In the genomic region with DNA sequence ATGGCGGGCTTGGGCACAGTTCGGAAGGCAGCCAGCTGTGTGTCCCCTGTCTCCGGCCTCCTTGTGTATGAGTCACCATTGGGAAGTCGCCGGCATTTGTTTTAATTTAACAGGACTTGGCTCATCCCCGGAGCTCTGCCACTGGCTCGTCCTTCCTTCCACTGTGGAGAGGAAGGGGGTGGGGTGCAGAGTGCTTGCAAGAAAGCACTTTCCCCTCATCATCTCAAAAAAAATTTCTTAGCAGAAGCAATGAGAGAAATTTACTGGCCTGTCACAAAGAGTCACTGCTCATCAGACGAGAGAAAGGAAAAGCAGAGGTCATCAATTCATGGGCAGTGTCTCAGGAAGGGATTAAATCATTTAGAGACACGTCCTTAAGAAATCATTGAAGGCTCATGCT, we compare ENCODE assay signal across 13 cellular contexts.
A peak's percentile ranks its signal among the peaks of the same experiment; 100 is the strongest.
DNase-seq lines count a peak whose midpoint lies in the region; ATAC-seq, FAIRE-seq and TF ChIP-seq lines count a peak whose summit lies in the region.
"Had no signal": no experiment of that assay in that cellular context is flagged by ENCODE, and none has a peak within 500 bp of the region (broad histone marks: within the 10 kb centered on the region; RNA-seq: fewer than 3 reads in every experiment).

No MANE protein-coding gene starts in this region.

- DNase-seq in RCC 7860 (ENCODE audit: low spot score) (peak; percentile 57), fibroblast of villous mesenchyme (ENCODE audit: low read depth) (peak; percentile 21), osteoblast (ENCODE audit: insufficient read length, low spot score, missing footprints) (peak; percentile 85), DMS114 treated with DMSO at 0.1 percent for 48 hours (lab: John Stamatoyannopoulos, UW; ENCODE audit: unreplicated experiment) (no peak)
- no peak for DNase-seq in stimulated activated naive CD8-positive, alpha-beta T cell treated with anti-CD3 and anti-CD28 coated beads, Interleukin-15, Interleukin-2, amounts not matched to agents 100 U/mL and 50 U/mL, for 24 hours
- DNase-seq: activated naive CD8-positive, alpha-beta T cell treated with anti-CD3 and anti-CD28 coated beads for 36 hours; Caco-2; Karpas-422; natural killer cell; NCI-H2029 had no signal

- no peaks in the 10 kb centered on the region for H3K27me3 ChIP-seq in osteoblast (ENCODE audit: insufficient read depth, low read length)

- 0 out of 2 replicates have a peak overlapping the region, but pooled peaks have one; percentile 10 for H3K9ac ChIP-seq in ES-I3 (ENCODE audit: low read depth, low read length)

- H3K36me3 ChIP-seq in ES-I3 (ENCODE audit: insufficient read depth, low read length) (no peaks in the 10 kb centered on the region), osteoblast (ENCODE audit: insufficient read depth, low read length) (no peaks in the 10 kb centered on the region)

- H4K20me1 ChIP-seq in osteoblast (ENCODE audit: insufficient read depth, low read length): no peaks in the 10 kb centered on the region

- no peak overlapping the region for H3K4me2 ChIP-seq in osteoblast (ENCODE audit: insufficient read depth, low read length)

- H3K4me1 ChIP-seq in ES-I3 (ENCODE audit: insufficient read depth, low read length) (peaks cover 16% of the 10 kb centered on the region), osteoblast (ENCODE audit: insufficient read depth, low read length) (no peaks in the 10 kb centered on the region)
- H3K4me1 ChIP-seq: Caco-2 had no signal

- FAIRE-seq in RCC 7860 (lab: Jason Lieb, UNC): no peak

- no peak overlapping the region for H2AFZ ChIP-seq in osteoblast (ENCODE audit: low read length)

- no peaks in the 10 kb centered on the region for H3K9me3 ChIP-seq in ES-I3 (ENCODE audit: control insufficient read depth, insufficient read depth, low read length)
- no peaks in the 10 kb centered on the region for H3K9me3 ChIP-seq in osteoblast (ENCODE audit: low read depth, low read length)

- TF ChIP-seq CTCF in fibroblast of villous mesenchyme (IDR thresholded peaks at IDR 0.05; ENCODE audit: insufficient read depth, low read depth, low read length): no peak
- no peak for TF ChIP-seq CTCF in osteoblast (IDR thresholded peaks at IDR 0.05; ENCODE audit: extremely low read depth, low read depth, low read length)

- H3K79me2 ChIP-seq in osteoblast (ENCODE audit: insufficient read depth, low read length): no peaks in the 10 kb centered on the region

- no peak for ATAC-seq in stimulated activated naive CD8-positive, alpha-beta T cell treated with anti-CD3 and anti-CD28 coated beads, Interleukin-15, Interleukin-2, amounts not matched to agents 100 U/mL and 50 U/mL, for 24 hours
- no peak for ATAC-seq in HG03439 (IDR thresholded peaks at IDR 0.05; ENCODE audit: unreplicated experiment)
- ATAC-seq: natural killer cell had no signal

- H3K27ac ChIP-seq in osteoblast (ENCODE audit: low read depth, low read length): no peak overlapping the region
- H3K27ac ChIP-seq: VCaP had no signal

- no peak overlapping the region for H3K4me3 ChIP-seq in fibroblast of villous mesenchyme (ENCODE audit: low read depth, low read length)
- no peak overlapping the region for H3K4me3 ChIP-seq in osteoblast (ENCODE audit: insufficient read depth, low read length)

Comparison
In these comparisons a context has a peak if more than half of its experiments do, and no peak if none do; other contexts are left out.
1. DNase-seq: peak in RCC 7860 (single experiment), fibroblast of villous mesenchyme (single experiment) and osteoblast (single experiment); none in DMS114 treated with DMSO at 0.1 percent for 48 hours (single experiment) and stimulated activated naive CD8-positive, alpha-beta T cell treated with anti-CD3 and anti-CD28 coated beads, Interleukin-15, Interleukin-2, amounts not matched to agents 100 U/mL and 50 U/mL, for 24 hours (single experiment).